29 cellular contexts compared by ENCODE assay signal in the genomic region with DNA sequence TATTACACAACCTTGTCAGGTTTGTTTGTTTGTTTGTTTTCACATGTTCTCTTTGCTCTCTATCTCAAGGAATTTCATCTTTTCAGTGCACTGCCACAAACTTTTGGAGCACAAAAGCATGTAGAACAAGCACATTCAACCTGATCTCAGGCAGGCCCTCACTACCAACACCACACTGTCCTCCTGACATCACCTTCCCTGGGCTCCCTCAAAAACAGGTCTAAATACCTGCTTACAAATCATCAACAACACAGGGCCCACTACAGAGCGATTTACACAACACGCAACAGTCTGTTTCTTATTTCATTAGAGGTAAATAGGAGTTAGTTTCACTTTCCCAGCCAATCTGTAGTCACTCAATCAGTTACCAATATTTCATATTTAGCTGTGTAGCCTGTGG.
DNase-seq lines count a peak whose midpoint lies in the region; ATAC-seq, FAIRE-seq and TF ChIP-seq lines count a peak whose summit lies in the region.
"Had no signal": no experiment of that assay in that cellular context is flagged by ENCODE, and none has a peak within 500 bp of the region (broad histone marks: within the 10 kb centered on the region; RNA-seq: fewer than 3 reads in every experiment).

No MANE protein-coding gene starts in this region.

- H3K36me3 Mint-ChIP-seq in neural progenitor cell = no peaks in the 10 kb centered on the region
- H3K36me3 Mint-ChIP-seq: immature natural killer cell had no signal

- no peak; the same call in 2 of the 3 replicates for ATAC-seq in DND-41 (ENCODE audit: insufficient read depth, low read depth)
- ATAC-seq in SK-N-SH treated with all-trans-retinoic acid at 6 μM for 48 hours = peak; percentile 16; the same call in 1 of the 3 replicates
- ATAC-seq: activated CD8-positive, alpha-beta T cell treated with anti-CD3 and anti-CD28 coated beads, Interleukin-2, amount 10 ng/mL, durations not matched to agents 7 days and 5 days; activated naive CD8-positive, alpha-beta T cell treated with anti-CD3 and anti-CD28 coated beads, Interleukin-2, amount 50 U/mL, for 24 hours; left lobe of liver; psoas muscle; stimulated activated naive CD8-positive, alpha-beta T cell treated with anti-CD3 and anti-CD28 coated beads, Interleukin-15, Interleukin-2, amounts not matched to agents 100 U/mL and 50 U/mL, for 24 hours had no signal

- H3K9ac ChIP-seq in DND-41 (ENCODE audit: low read depth, low read length) = no peak overlapping the region
- H3K9ac ChIP-seq in neural progenitor cell = no peak overlapping the region
- H3K9ac ChIP-seq in kidney (ENCODE audit: low read length in 2 of 2) = no peak overlapping the region

- no peak for FAIRE-seq in kidney (lab: Jason Lieb, UNC)
- FAIRE-seq: endometrium, GM19239, urothelium cell line had no signal

- no peaks in the 10 kb centered on the region for H3K36me3 ChIP-seq in DND-41 (ENCODE audit: insufficient read depth, low read length)
- no peaks in the 10 kb centered on the region for H3K36me3 ChIP-seq in neural progenitor cell
- H3K36me3 ChIP-seq in testis (ENCODE audit: low read depth, missing control alignments) = no peaks in the 10 kb centered on the region
- H3K36me3 ChIP-seq in kidney (ENCODE audit: control insufficient read depth in 1 of 2, insufficient read depth in 2 of 2, low read length in 2 of 2) = no peaks in the 10 kb centered on the region
- H3K36me3 ChIP-seq: esophagus squamous epithelium, HAP-1, thoracic aorta had no signal

- H3K27me3 Mint-ChIP-seq in neural progenitor cell (ENCODE audit: insufficient read depth, low read depth) = no peaks in the 10 kb centered on the region
- H3K27me3 Mint-ChIP-seq: activated naive CD8-positive, alpha-beta T cell treated with anti-CD3 and anti-CD28 coated beads, Interleukin-2, amount 50 U/mL, for 24 hours; CD4-positive, alpha-beta T cell; central memory CD8-positive, alpha-beta T cell; dendritic cell treated with granulocyte-macrophage colony-stimulating factor and Interleukin-4, amounts not matched to agents 40 ng/mL and 50 ng/mL, for 4 days had no signal

- H3K4me3 ChIP-seq in DND-41 (ENCODE audit: low read depth in 1 of 2, low read length in 2 of 2) (no peak overlapping the region), neural progenitor cell (no peak overlapping the region), testis (no peak overlapping the region), kidney (ENCODE audit: low read length in 2 of 2) (no peak overlapping the region)
- H3K4me3 ChIP-seq: esophagus squamous epithelium, HAP-1, psoas muscle, thoracic aorta had no signal

- H3K27ac ChIP-seq in DND-41 (ENCODE audit: low read length) (no peak overlapping the region), neural progenitor cell (no peak overlapping the region), testis (no peak overlapping the region), kidney (ENCODE audit: low read depth in 2 of 2, low read length in 2 of 2) (no peak overlapping the region)
- H3K27ac ChIP-seq: esophagus squamous epithelium, psoas muscle, thoracic aorta had no signal

- no peak overlapping the region for H3K27ac Mint-ChIP-seq in neural progenitor cell
- H3K27ac Mint-ChIP-seq: activated CD8-positive, alpha-beta T cell treated with anti-CD3 and anti-CD28 coated beads, Interleukin-2, amount 10 ng/mL, durations not matched to agents 7 days and 5 days; activated naive CD8-positive, alpha-beta T cell treated with anti-CD3 and anti-CD28 coated beads, Interleukin-2, amount 50 U/mL, for 24 hours; CD4-positive, alpha-beta T cell; dendritic cell treated with granulocyte-macrophage colony-stimulating factor and Interleukin-4, amounts not matched to agents 40 ng/mL and 50 ng/mL, for 4 days; immature natural killer cell had no signal

- intact Hi-C loops in testis (cut with DNase I; ENCODE audit: low total_unique reads) (no loop called here), kidney (cut with DNase I) (no loop called here)

- no peak for DNase-seq in DND-41
- DNase-seq in HT1080 (ENCODE audit: low read depth) = peak; percentile 11
- DNase-seq in neural progenitor cell (ENCODE audit: low spot score) = no peak
- DNase-seq in testis = no peak
- DNase-seq in kidney = no peak
- DNase-seq in NCI-H526 (lab: John Stamatoyannopoulos, UW) = no peak
- DNase-seq: activated CD4-positive, alpha-beta T cell treated with anti-CD3 and anti-CD28 coated beads for 1 hour; activated CD8-positive, alpha-beta T cell treated with anti-CD3 and anti-CD28 coated beads, Interleukin-2, amount 10 ng/mL, durations not matched to agents 7 days and 5 days; activated gamma-delta T cell; activated naive CD8-positive, alpha-beta T cell treated with anti-CD3 and anti-CD28 coated beads, Interleukin-2, amount 50 U/mL, for 24 hours; CD4-positive, alpha-beta T cell; esophagus squamous epithelium; foreskin melanocyte; immature natural killer cell; mesenchymal stem cell; NCI-H226; nucleus accumbens; psoas muscle; SHP77 treated with DMSO at 0.1 percent for 48 hours; stimulated activated naive CD8-positive, alpha-beta T cell treated with anti-CD3 and anti-CD28 coated beads, Interleukin-15, Interleukin-2, amounts not matched to agents 100 U/mL and 50 U/mL, for 24 hours had no signal

- H3K79me2 ChIP-seq in DND-41 (ENCODE audit: insufficient read depth, low read length) (no peaks in the 10 kb centered on the region), neural progenitor cell (ENCODE audit: low read depth) (no peaks in the 10 kb centered on the region)

- H3K4me3 Mint-ChIP-seq in neural progenitor cell = no peak overlapping the region
- H3K4me3 Mint-ChIP-seq: activated CD8-positive, alpha-beta T cell treated with anti-CD3 and anti-CD28 coated beads, Interleukin-2, amount 10 ng/mL, durations not matched to agents 7 days and 5 days; activated naive CD8-positive, alpha-beta T cell treated with anti-CD3 and anti-CD28 coated beads, Interleukin-2, amount 50 U/mL, for 24 hours; CD4-positive, alpha-beta T cell; central memory CD8-positive, alpha-beta T cell; dendritic cell treated with granulocyte-macrophage colony-stimulating factor and Interleukin-4, amounts not matched to agents 40 ng/mL and 50 ng/mL, for 4 days; immature natural killer cell had no signal

- H3F3A ChIP-seq in neural progenitor cell (ENCODE audit: low read depth) = no peaks in the 10 kb centered on the region

- H3K4me2 ChIP-seq in DND-41 (ENCODE audit: insufficient read depth, low read length) (peak overlapping the region; percentile 8; the same call in 1 of the 2 replicates), neural progenitor cell (no peak overlapping the region)

- H3K9me3 ChIP-seq in DND-41 (ENCODE audit: insufficient read depth, low read length, severe bottlenecking) = no peaks in the 10 kb centered on the region
- H3K9me3 ChIP-seq in neural progenitor cell (ENCODE audit: low read depth) = no peaks in the 10 kb centered on the region
- no peaks in the 10 kb centered on the region for H3K9me3 ChIP-seq in testis
- H3K9me3 ChIP-seq in kidney (ENCODE audit: control insufficient read depth in 1 of 2, low read length in 2 of 2) = no peaks in the 10 kb centered on the region
- H3K9me3 ChIP-seq: esophagus squamous epithelium, HAP-1, psoas muscle, thoracic aorta had no signal

- 90 to 93% methylated on average over 2 of the region's 2 CpGs for WGBS in testis, 2 donors

- no peaks in the 10 kb centered on the region for H3K27me3 ChIP-seq in DND-41 (ENCODE audit: insufficient read depth, low read length, poor library complexity)
- no peaks in the 10 kb centered on the region for H3K27me3 ChIP-seq in neural progenitor cell
- H3K27me3 ChIP-seq in testis = no peaks in the 10 kb centered on the region
- H3K27me3 ChIP-seq: esophagus squamous epithelium had no signal

- no peak overlapping the region for H2AFZ ChIP-seq in DND-41 (ENCODE audit: low read depth, low read length)
- H2AFZ ChIP-seq in neural progenitor cell (replicated peaks) = peak overlapping the region; percentile 73

- TF ChIP-seq CTCF in DND-41 (IDR thresholded peaks at IDR 0.05; ENCODE audit: borderline replicate concordance, extremely low read depth, low read length, poor library complexity, severe bottlenecking) (no peak), neural progenitor cell (IDR thresholded peaks at IDR 0.05) (no peak), testis (IDR thresholded peaks at IDR 0.05) (no peak), kidney (IDR thresholded peaks at IDR 0.05; ENCODE audit: borderline replicate concordance, extremely low read depth, insufficient read depth) (no peak)

- no peaks in the 10 kb centered on the region for H3K9me3 Mint-ChIP-seq in neural progenitor cell
- H3K9me3 Mint-ChIP-seq: activated naive CD8-positive, alpha-beta T cell treated with anti-CD3 and anti-CD28 coated beads, Interleukin-2, amount 50 U/mL, for 24 hours; dendritic cell treated with granulocyte-macrophage colony-stimulating factor and Interleukin-4, amounts not matched to agents 40 ng/mL and 50 ng/mL, for 4 days had no signal

- H3K4me1 ChIP-seq in DND-41 (ENCODE audit: insufficient read depth, low read length) (peaks cover 5% of the 10 kb centered on the region; the same call in 1 of the 2 replicates), neural progenitor cell (peaks cover 13% of the 10 kb centered on the region), testis (no peaks in the 10 kb centered on the region), kidney (ENCODE audit: control insufficient read depth in 1 of 2, insufficient read depth in 1 of 2, low read depth in 1 of 2, low read length in 2 of 2) (no peaks in the 10 kb centered on the region)
- H3K4me1 ChIP-seq: esophagus squamous epithelium, psoas muscle had no signal

- H4K20me1 ChIP-seq in DND-41 (ENCODE audit: insufficient read depth, low read length) (no peaks in the 10 kb centered on the region), neural progenitor cell (ENCODE audit: low read depth) (no peaks in the 10 kb centered on the region)

- TF ChIP-seq POLR2A in testis (IDR thresholded peaks at IDR 0.05) = no peak

- H3K4me1 Mint-ChIP-seq in neural progenitor cell = peaks cover 18% of the 10 kb centered on the region
- H3K4me1 Mint-ChIP-seq: central memory CD8-positive, alpha-beta T cell; immature natural killer cell had no signal

TF ChIP-seq in SK-N-SH treated with all-trans-retinoic acid at 6 μM for 48 hours, 23 proteins besides CTCF, POLR2A, EP300 and RAD21 (continues in another document):
- TF ChIP-seq ZFP3 (CRISPR knock-in tag; IDR thresholded peaks at IDR 0.05) = no peak
- TF ChIP-seq, protein P1, sequence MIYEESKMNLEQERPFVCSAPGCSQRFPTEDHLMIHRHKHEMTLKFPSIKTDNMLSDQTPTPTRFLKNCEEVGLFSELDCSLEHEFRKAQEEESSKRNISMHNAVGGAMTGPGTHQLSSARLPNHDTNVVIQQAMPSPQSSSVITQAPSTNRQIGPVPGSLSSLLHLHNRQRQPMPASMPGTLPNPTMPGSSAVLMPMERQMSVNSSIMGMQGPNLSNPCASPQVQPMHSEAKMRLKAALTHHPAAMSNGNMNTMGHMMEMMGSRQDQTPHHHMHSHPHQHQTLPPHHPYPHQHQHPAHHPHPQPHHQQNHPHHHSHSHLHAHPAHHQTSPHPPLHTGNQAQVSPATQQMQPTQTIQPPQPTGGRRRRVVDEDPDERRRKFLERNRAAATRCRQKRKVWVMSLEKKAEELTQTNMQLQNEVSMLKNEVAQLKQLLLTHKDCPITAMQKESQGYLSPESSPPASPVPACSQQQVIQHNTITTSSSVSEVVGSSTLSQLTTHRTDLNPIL (CRISPR knock-in tag; IDR thresholded peaks at IDR 0.05; ENCODE audit: low read depth) = no peak
- TF ChIP-seq BACH2 (CRISPR knock-in tag; IDR thresholded peaks at IDR 0.05; ENCODE audit: borderline replicate concordance) = no peak
- no peak for TF ChIP-seq ESRRG (CRISPR knock-in tag; IDR thresholded peaks at IDR 0.05)
- no peak for TF ChIP-seq RARB (CRISPR knock-in tag; IDR thresholded peaks at IDR 0.05)
